ENCODE assay signal across 1 cellular context in the genomic region with DNA sequence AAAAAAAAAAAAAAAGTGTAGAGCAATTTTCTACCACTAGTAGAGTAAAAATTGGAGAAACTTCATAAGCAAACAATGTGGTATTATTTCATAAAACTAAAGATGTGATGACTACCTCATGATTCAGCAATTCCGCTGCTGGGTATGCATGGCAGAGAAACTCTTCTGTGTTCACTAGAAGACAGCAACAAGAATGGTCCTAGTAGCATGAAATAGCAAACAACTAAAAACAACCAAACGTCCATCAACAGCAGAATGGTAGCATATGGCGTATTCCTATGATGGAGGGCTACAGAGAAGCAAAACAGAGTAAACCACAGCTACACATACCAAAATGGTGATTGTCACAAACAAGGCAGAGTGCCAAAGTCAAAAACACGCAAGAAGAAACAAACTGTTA.
TF ChIP-seq lines count a peak whose summit lies in the region.

No MANE protein-coding gene starts in this region.

TF ChIP-seq in K562, 482 proteins besides CTCF, POLR2A, EP300 and RAD21 (continued from another document):
- TF ChIP-seq, protein P1, sequence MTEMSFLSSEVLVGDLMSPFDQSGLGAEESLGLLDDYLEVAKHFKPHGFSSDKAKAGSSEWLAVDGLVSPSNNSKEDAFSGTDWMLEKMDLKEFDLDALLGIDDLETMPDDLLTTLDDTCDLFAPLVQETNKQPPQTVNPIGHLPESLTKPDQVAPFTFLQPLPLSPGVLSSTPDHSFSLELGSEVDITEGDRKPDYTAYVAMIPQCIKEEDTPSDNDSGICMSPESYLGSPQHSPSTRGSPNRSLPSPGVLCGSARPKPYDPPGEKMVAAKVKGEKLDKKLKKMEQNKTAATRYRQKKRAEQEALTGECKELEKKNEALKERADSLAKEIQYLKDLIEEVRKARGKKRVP (CRISPR knock-in tag; IDR thresholded peaks at IDR 0.05): no peak
- TF ChIP-seq ZNF133 (CRISPR knock-in tag; IDR thresholded peaks at IDR 0.05) (no peak), CBX3 (IDR thresholded peaks at IDR 0.05; ENCODE audit: borderline replicate concordance in 1 of 2, low read length in 2 of 2) (no peak), EHMT2 (IDR thresholded peaks at IDR 0.05) (peak; percentile 46; the same call in 1 of the 2 replicates), MECOM (CRISPR knock-in tag; IDR thresholded peaks at IDR 0.05) (no peak), MAFK (IDR thresholded peaks at IDR 0.05; ENCODE audit: low read length) (peak; percentile 51; the same call in 1 of the 2 replicates), NFIC (IDR thresholded peaks at IDR 0.05) (peak; percentile 49; the same call in 1 of the 2 replicates), FOSL1 (tag; conservative IDR thresholded peaks at IDR 0.05) (peak; percentile 50), SLC30A9 (CRISPR knock-in tag; IDR thresholded peaks at IDR 0.05) (no peak), HNRNPLL (IDR thresholded peaks at IDR 0.05; ENCODE audit: low read depth, low read length, poor library complexity, severe bottlenecking) (no peak), ELF1 (tag; IDR thresholded peaks at IDR 0.05) (no peak), GATAD2A (IDR thresholded peaks at IDR 0.05) (no peak), TGIF2 (CRISPR knock-in tag; IDR thresholded peaks at IDR 0.05) (no peak), ZNF316 (IDR thresholded peaks at IDR 0.05) (peak; percentile 87), MAFF (IDR thresholded peaks at IDR 0.05; ENCODE audit: low read length) (peak; percentile 62; the same call in 1 of the 2 replicates), CSDE1 (IDR thresholded peaks at IDR 0.05) (no peak), MEIS2 (IDR thresholded peaks at IDR 0.05; ENCODE audit: partially characterized antibody) (peak; percentile 5), NFE2L1 (tag; IDR thresholded peaks at IDR 0.05; ENCODE audit: borderline replicate concordance, low read depth) (no peak), RBM15 (IDR thresholded peaks at IDR 0.05; ENCODE audit: insufficient read depth, low read length) (no peak), NFE2 (IDR thresholded peaks at IDR 0.05; ENCODE audit: low read depth) (peak; percentile 55), GATAD2B (IDR thresholded peaks at IDR 0.05; ENCODE audit: borderline replicate concordance) (no peak), C11orf30 (IDR thresholded peaks at IDR 0.05; ENCODE audit: low read depth) (peak; percentile 83), PTBP1 (IDR thresholded peaks at IDR 0.05; ENCODE audit: low read depth, low read length) (no peak), CTBP1 (IDR thresholded peaks at IDR 0.05; ENCODE audit: borderline replicate concordance) (no peak), GABPB1 (CRISPR knock-in tag; IDR thresholded peaks at IDR 0.05) (no peak), CXXC5 (CRISPR knock-in tag; IDR thresholded peaks at IDR 0.05) (no peak), KLF16 (IDR thresholded peaks at IDR 0.05) (no peak), DACH1 (IDR thresholded peaks at IDR 0.05; ENCODE audit: partially characterized antibody) (no peak), PHF21A (IDR thresholded peaks at IDR 0.05; ENCODE audit: borderline replicate concordance, low read depth) (no peak), RBM34 (IDR thresholded peaks at IDR 0.05; ENCODE audit: borderline replicate concordance, insufficient read depth, low read length) (no peak), ILK (tag; IDR thresholded peaks at IDR 0.05; ENCODE audit: borderline replicate concordance, low read depth) (no peak), RFX1 (IDR thresholded peaks at IDR 0.05) (no peak), ZBTB1 (CRISPR knock-in tag; IDR thresholded peaks at IDR 0.05; ENCODE audit: borderline replicate concordance, low read depth) (no peak), ZNF174 (CRISPR knock-in tag; IDR thresholded peaks at IDR 0.05) (no peak), NELFE (IDR thresholded peaks at IDR 0.05; ENCODE audit: insufficient read depth, insufficient read length) (no peak), NR2F6 (CRISPR knock-in tag; IDR thresholded peaks at IDR 0.05) (no peak), ZNF384 (IDR thresholded peaks at IDR 0.05; ENCODE audit: low read depth, low read length) (0 out of 2 replicates have a peak, but pooled peaks have one; percentile 10), YY1 (IDR thresholded peaks at IDR 0.05; ENCODE audit: borderline replicate concordance in 1 of 3, control insufficient read depth in 1 of 3, extremely low read depth in 1 of 3, insufficient read depth in 3 of 3, insufficient read length in 1 of 3, insufficient replicate concordance in 2 of 3, low read depth in 1 of 3, low read length in 2 of 3) (no peak), MAFG (tag; conservative IDR thresholded peaks at IDR 0.05) (peak; percentile 83), ESRRA (IDR thresholded peaks at IDR 0.05; ENCODE audit: borderline replicate concordance, low read depth) (no peak), BRCA1 (IDR thresholded peaks at IDR 0.05) (no peak), BRCA1 (CRISPR knock-in tag; IDR thresholded peaks at IDR 0.05) (no peak)
- TF ChIP-seq, protein P2, sequence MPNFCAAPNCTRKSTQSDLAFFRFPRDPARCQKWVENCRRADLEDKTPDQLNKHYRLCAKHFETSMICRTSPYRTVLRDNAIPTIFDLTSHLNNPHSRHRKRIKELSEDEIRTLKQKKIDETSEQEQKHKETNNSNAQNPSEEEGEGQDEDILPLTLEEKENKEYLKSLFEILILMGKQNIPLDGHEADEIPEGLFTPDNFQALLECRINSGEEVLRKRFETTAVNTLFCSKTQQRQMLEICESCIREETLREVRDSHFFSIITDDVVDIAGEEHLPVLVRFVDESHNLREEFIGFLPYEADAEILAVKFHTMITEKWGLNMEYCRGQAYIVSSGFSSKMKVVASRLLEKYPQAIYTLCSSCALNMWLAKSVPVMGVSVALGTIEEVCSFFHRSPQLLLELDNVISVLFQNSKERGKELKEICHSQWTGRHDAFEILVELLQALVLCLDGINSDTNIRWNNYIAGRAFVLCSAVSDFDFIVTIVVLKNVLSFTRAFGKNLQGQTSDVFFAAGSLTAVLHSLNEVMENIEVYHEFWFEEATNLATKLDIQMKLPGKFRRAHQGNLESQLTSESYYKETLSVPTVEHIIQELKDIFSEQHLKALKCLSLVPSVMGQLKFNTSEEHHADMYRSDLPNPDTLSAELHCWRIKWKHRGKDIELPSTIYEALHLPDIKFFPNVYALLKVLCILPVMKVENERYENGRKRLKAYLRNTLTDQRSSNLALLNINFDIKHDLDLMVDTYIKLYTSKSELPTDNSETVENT (CRISPR knock-in tag; IDR thresholded peaks at IDR 0.05): no peak
- TF ChIP-seq, protein P3, sequence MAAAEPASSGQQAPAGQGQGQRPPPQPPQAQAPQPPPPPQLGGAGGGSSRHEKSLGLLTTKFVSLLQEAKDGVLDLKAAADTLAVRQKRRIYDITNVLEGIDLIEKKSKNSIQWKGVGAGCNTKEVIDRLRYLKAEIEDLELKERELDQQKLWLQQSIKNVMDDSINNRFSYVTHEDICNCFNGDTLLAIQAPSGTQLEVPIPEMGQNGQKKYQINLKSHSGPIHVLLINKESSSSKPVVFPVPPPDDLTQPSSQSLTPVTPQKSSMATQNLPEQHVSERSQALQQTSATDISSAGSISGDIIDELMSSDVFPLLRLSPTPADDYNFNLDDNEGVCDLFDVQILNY (CRISPR knock-in tag; IDR thresholded peaks at IDR 0.05): no peak
- TF ChIP-seq, protein P4, sequence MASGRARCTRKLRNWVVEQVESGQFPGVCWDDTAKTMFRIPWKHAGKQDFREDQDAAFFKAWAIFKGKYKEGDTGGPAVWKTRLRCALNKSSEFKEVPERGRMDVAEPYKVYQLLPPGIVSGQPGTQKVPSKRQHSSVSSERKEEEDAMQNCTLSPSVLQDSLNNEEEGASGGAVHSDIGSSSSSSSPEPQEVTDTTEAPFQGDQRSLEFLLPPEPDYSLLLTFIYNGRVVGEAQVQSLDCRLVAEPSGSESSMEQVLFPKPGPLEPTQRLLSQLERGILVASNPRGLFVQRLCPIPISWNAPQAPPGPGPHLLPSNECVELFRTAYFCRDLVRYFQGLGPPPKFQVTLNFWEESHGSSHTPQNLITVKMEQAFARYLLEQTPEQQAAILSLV (tag; IDR thresholded peaks at IDR 0.05): no peak
- TF ChIP-seq, protein P5, sequence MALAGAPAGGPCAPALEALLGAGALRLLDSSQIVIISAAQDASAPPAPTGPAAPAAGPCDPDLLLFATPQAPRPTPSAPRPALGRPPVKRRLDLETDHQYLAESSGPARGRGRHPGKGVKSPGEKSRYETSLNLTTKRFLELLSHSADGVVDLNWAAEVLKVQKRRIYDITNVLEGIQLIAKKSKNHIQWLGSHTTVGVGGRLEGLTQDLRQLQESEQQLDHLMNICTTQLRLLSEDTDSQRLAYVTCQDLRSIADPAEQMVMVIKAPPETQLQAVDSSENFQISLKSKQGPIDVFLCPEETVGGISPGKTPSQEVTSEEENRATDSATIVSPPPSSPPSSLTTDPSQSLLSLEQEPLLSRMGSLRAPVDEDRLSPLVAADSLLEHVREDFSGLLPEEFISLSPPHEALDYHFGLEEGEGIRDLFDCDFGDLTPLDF (CRISPR knock-in tag; IDR thresholded peaks at IDR 0.05): no peak
- TF ChIP-seq, protein P6, sequence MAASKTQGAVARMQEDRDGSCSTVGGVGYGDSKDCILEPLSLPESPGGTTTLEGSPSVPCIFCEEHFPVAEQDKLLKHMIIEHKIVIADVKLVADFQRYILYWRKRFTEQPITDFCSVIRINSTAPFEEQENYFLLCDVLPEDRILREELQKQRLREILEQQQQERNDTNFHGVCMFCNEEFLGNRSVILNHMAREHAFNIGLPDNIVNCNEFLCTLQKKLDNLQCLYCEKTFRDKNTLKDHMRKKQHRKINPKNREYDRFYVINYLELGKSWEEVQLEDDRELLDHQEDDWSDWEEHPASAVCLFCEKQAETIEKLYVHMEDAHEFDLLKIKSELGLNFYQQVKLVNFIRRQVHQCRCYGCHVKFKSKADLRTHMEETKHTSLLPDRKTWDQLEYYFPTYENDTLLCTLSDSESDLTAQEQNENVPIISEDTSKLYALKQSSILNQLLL (CRISPR knock-in tag; IDR thresholded peaks at IDR 0.05; ENCODE audit: borderline replicate concordance): no peak
